ENCODE assay signal across 21 cellular contexts in the genomic region with DNA sequence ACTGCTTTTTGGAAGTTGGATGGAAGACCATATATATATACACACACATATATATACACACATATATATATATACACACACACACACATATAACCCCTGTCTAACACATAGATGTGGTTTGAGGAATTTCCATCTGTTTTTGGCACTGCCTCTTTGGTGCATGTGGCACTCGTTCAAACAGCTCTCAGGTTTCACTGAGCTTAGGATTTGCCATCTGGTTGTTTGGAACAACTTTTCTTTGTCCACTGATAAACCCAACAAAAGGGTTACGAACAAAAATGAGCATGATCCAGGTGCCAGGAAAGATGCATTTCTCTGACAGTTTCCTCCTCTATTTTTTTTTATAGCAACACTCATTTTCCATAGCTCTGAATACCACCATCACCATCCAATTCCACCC. TPM values are rescaled to one million over a fixed set of nuclear protein-coding genes. Genes with fewer than 3 reads are reported as not detected.
DNase-seq lines count a peak whose midpoint lies in the region; ATAC-seq and TF ChIP-seq lines count a peak whose summit lies in the region.
"Had no signal": no experiment of that assay in that cellular context is flagged by ENCODE, and none has a peak within 500 bp of the region (broad histone marks: within the 10 kb centered on the region; RNA-seq: fewer than 3 reads in every experiment).

No MANE protein-coding gene starts in this region.

- H3K4me1 ChIP-seq in mucosa of descending colon (ENCODE audit: low read depth) = no peaks in the 10 kb centered on the region
- H3K4me1 ChIP-seq: uterus had no signal

- no peak for TF ChIP-seq CTCF in mucosa of descending colon (IDR thresholded peaks at IDR 0.05)

- intact Hi-C loops in sciatic nerve (cut with DNase I) = no loop called here
- intact Hi-C loops in mucosa of descending colon (cut with DNase I, micrococcal nuclease) = no loop called here

- ATAC-seq in sciatic nerve (peak; percentile 17), mucosa of descending colon (no peak)
- ATAC-seq: K562 had no signal

- no peak overlapping the region for H3K4me3 ChIP-seq in mucosa of descending colon
- H3K4me3 ChIP-seq: heart left ventricle, K562, lung, uterus had no signal

- H3K9me3 ChIP-seq in mucosa of descending colon = no peaks in the 10 kb centered on the region
- H3K9me3 ChIP-seq: heart left ventricle, uterus had no signal

- DNase-seq in LHCN-M2 (ENCODE audit: low read depth) = peak; percentile 40
- peak; percentile 66 for DNase-seq in NCI-H524 treated with DMSO at 0.1 percent for 48 hours (lab: John Stamatoyannopoulos, UW)
- DNase-seq in dermis blood vessel endothelial cell = peak; percentile 12
- no peak for DNase-seq in sciatic nerve (ENCODE audit: low spot score)
- DNase-seq in NCI-H2196 treated with DMSO at 0.1 percent for 48 hours (lab: John Stamatoyannopoulos, UW; ENCODE audit: unreplicated experiment) = no peak
- no peak for DNase-seq in activated CD4-positive, CD25-positive, alpha-beta regulatory T cell (lab: John Stamatoyannopoulos, UW)
- DNase-seq in mucosa of descending colon = no peak
- DNase-seq: activated CD4-positive, alpha-beta memory T cell treated with anti-CD3 and anti-CD28 coated beads for 36 hours; activated naive CD4-positive, alpha-beta T cell treated with anti-CD3 and anti-CD28 coated beads for 36 hours; cortex of kidney; HCEC 1CT; heart left ventricle; islet precursor cell; SHP77; stimulated activated CD4-positive, alpha-beta T cell treated with anti-CD3 and anti-CD28 coated beads, Interleukin-2, amount 100 ng/mL, for 24 hours; uterus had no signal

- no peaks in the 10 kb centered on the region for H3K36me3 ChIP-seq in mucosa of descending colon (ENCODE audit: low read depth)
- H3K36me3 ChIP-seq: heart left ventricle, uterus had no signal

RNA-seq across cellular contexts. Expression of gene KCNJ16, which starts 14.6 kb away (rescaled TPM):
- total RNA-seq in LHCN-M2 (2014; rRNA removed) (not detected in 2 replicates), dermis blood vessel endothelial cell (0.60 and 1.7 TPM in 2 replicates), sciatic nerve (10.3 TPM), mucosa of descending colon (1 to 10 TPM in 1 of 3 donors, under 1 TPM in 1, not detected in 1; 0.09 to 1.1 TPM)
- not detected for polyA plus RNA-seq in LHCN-M2 (2012)
- total RNA-seq: activated CD4-positive, alpha-beta memory T cell treated with anti-CD3 and anti-CD28 coated beads for 36 hours; activated naive CD4-positive, alpha-beta T cell treated with anti-CD3 and anti-CD28 coated beads for 36 hours; osteocyte; T-helper 1 cell treated with Interleukin-12 subunit alpha and Interleukin-12 subunit beta and Interleukin-4 antibody, amounts not matched to agents 30 ng/mL and 1 ng/mL, for 36 hours had no signal
- polyA plus RNA-seq: BJ had no signal

Comparison
In these comparisons a context has a peak if more than half of its experiments do, and no peak if none do; other contexts are left out.
1. DNase-seq: peak in LHCN-M2 (single experiment), NCI-H524 treated with DMSO at 0.1 percent for 48 hours (single experiment) and dermis blood vessel endothelial cell (single experiment); none in sciatic nerve (single experiment), NCI-H2196 treated with DMSO at 0.1 percent for 48 hours (single experiment), activated CD4-positive, CD25-positive, alpha-beta regulatory T cell (0 of 4) and mucosa of descending colon (0 of 3).